Comparison of ENCODE assay signal across 20 cellular contexts in genomic region chr1:36067871-36068270, GRCh38. TPM values are rescaled to one million over a fixed set of nuclear protein-coding genes. Genes with fewer than 3 reads are reported as not detected.
DNase-seq lines count a peak whose midpoint lies in the region; ATAC-seq, FAIRE-seq and TF ChIP-seq lines count a peak whose summit lies in the region.
"Had no signal": no experiment of that assay in that cellular context is flagged by ENCODE, and none has a peak within 500 bp of the region (broad histone marks: within the 10 kb centered on the region; RNA-seq: fewer than 3 reads in every experiment).

No MANE protein-coding gene starts in this region.

- DNase-seq in dorsolateral prefrontal cortex (no peak), medulla oblongata (ENCODE audit: extremely low spot score) (peak; percentile 74), substantia nigra (lab: John Stamatoyannopoulos, UW) (no peak), aorta (no peak), esophagus muscularis mucosa (ENCODE audit: extremely low spot score) (no peak)
- no peak for DNase-seq in stimulated activated CD4-positive, alpha-beta T cell treated with anti-CD3 and anti-CD28 coated beads, Interleukin-1b, Interleukin-23, amount 100 ng/mL, for 48 hours
- DNase-seq: Caco-2; CD8-positive, alpha-beta memory T cell; DMS53; GOT3; IMR-90 had no signal

- H3K27me3 ChIP-seq in dorsolateral prefrontal cortex (no peaks in the 10 kb centered on the region), aorta (ENCODE audit: control insufficient read depth in 1 of 2, insufficient read depth in 2 of 2, low read length in 1 of 2) (no peaks in the 10 kb centered on the region), esophagus muscularis mucosa (no peaks in the 10 kb centered on the region)

- H3K4me3 ChIP-seq in dorsolateral prefrontal cortex (peak overlapping the region in 1 of 59 donors; percentile 27), aorta (ENCODE audit: low read length in 2 of 2) (no peak overlapping the region), esophagus muscularis mucosa (no peak overlapping the region)
- H3K4me3 ChIP-seq: GM12878, HAP-1 had no signal

- H3K27ac ChIP-seq in dorsolateral prefrontal cortex, result peak overlapping the region in 58 of 59 donors; percentile 31 to 98 (median 87)
- H3K27ac ChIP-seq in substantia nigra (ENCODE audit: low read depth, low read length, poor library complexity, severe bottlenecking), result peak overlapping the region; percentile 87
- H3K27ac ChIP-seq in aorta (ENCODE audit: low read depth in 1 of 2, low read length in 2 of 2), result no peak overlapping the region
- H3K27ac ChIP-seq in esophagus muscularis mucosa (replicated peaks in 1 of 4), result no peak overlapping the region

- FAIRE-seq in G401.6 (lab: Jason Lieb, UNC), result peak; percentile 74
- FAIRE-seq: GM12878, GM18507, GM19239 had no signal

- no peak for TF ChIP-seq POLR2A in esophagus muscularis mucosa (IDR thresholded peaks at IDR 0.05; ENCODE audit: low read depth)

- TF ChIP-seq EP300 in esophagus muscularis mucosa (IDR thresholded peaks at IDR 0.05), result no peak

- H3K4me1 ChIP-seq in aorta (ENCODE audit: control insufficient read depth in 1 of 2, insufficient read depth in 2 of 2, low read length in 2 of 2), result no peaks in the 10 kb centered on the region
- no peaks in the 10 kb centered on the region for H3K4me1 ChIP-seq in esophagus muscularis mucosa
- H3K4me1 ChIP-seq: HAP-1 had no signal

- ATAC-seq in GM18873 (IDR thresholded peaks at IDR 0.05; ENCODE audit: low FRiP score, unreplicated experiment) (no peak), aorta (ENCODE audit: low FRiP score) (no peak)
- ATAC-seq: GM12878 had no signal

- H3K36me3 ChIP-seq in aorta (ENCODE audit: control insufficient read depth in 1 of 2, insufficient read depth in 2 of 2, low read length in 1 of 2) (no peaks in the 10 kb centered on the region), esophagus muscularis mucosa (peaks cover 0 to 9% (median 0%) of the 10 kb centered on the region in 4 donors)
- H3K36me3 ChIP-seq: HAP-1 had no signal

- intact Hi-C loops in dorsolateral prefrontal cortex (cut with DNase I), result no loop called here
- intact Hi-C loops in aorta (cut with DNase I), result no loop called here
- intact Hi-C loops in esophagus muscularis mucosa (cut with DNase I), result no loop called here

- TF ChIP-seq CTCF in dorsolateral prefrontal cortex (IDR thresholded peaks at IDR 0.05 in 54 of 56, conservative IDR thresholded peaks at IDR 0.05 in 2 of 56; ENCODE audit: low read depth in 1 of 56, partially characterized antibody in 56 of 56) (peak in 2 of 56 donors; percentile 16 to 17), esophagus muscularis mucosa (IDR thresholded peaks at IDR 0.05) (no peak)

- H3K9me3 ChIP-seq in aorta (ENCODE audit: control insufficient read depth, low read length), result no peaks in the 10 kb centered on the region
- H3K9me3 ChIP-seq in esophagus muscularis mucosa, result no peaks in the 10 kb centered on the region
- H3K9me3 ChIP-seq: Caco-2, HAP-1 had no signal

RNA-seq across cellular contexts. Expression of gene TEKT2, which starts 16.0 kb away (rescaled TPM):
- total RNA-seq in dorsolateral prefrontal cortex, result 1 to 10 TPM in 114 of 120 experiments, under 1 TPM in 6; 0.49 to 6.0 (median 2.3) TPM
- not detected for total RNA-seq in aorta
- under 1 TPM in 1 of 2 donors, not detected in 1; 0.82 TPM for polyA plus RNA-seq in aorta
- under 1 TPM in 1 of 4 donors, not detected in 3; 0.83 TPM for total RNA-seq in esophagus muscularis mucosa
- total RNA-seq: A172; Caco-2; CD8-positive, alpha-beta memory T cell; GM12878; HT-29 had no signal
- polyA plus RNA-seq: CD14-positive monocyte; CD8-positive, alpha-beta memory T cell; IMR-90 had no signal

RNA-seq across cellular contexts. Expression of gene ADPRS, which starts 20.8 kb away (rescaled TPM):
- total RNA-seq in dorsolateral prefrontal cortex (10 to 100 TPM; 14.4 to 31.1 (median 20.5) TPM), aorta (10 to 100 TPM; 15.9 to 21.2 TPM), esophagus muscularis mucosa (10 to 100 TPM; 23.3 to 45.8 (median 40.8) TPM)
- polyA plus RNA-seq in aorta, result 10 to 100 TPM; 12.9 to 20.4 TPM

RNA-seq across cellular contexts. Expression of gene COL8A2, which starts 57.2 kb away (rescaled TPM):
- 1 to 10 TPM in 92 of 120 experiments, under 1 TPM in 28; 0.33 to 4.9 (median 1.3) TPM for total RNA-seq in dorsolateral prefrontal cortex
- total RNA-seq in aorta, result 10 to 100 TPM; 37.5 to 48.5 TPM
- polyA plus RNA-seq in aorta, result 10 to 100 TPM; 17.4 to 18.4 TPM
- total RNA-seq in esophagus muscularis mucosa, result 10 to 100 TPM; 20.7 to 57.4 (median 34.7) TPM
- total RNA-seq: GM12878, HT-29 had no signal
- polyA plus RNA-seq: CD8-positive, alpha-beta memory T cell had no signal

Comparison
In these comparisons a context has a peak if more than half of its experiments do, and no peak if none do; other contexts are left out.
1. H3K27ac ChIP-seq: peak in dorsolateral prefrontal cortex (58 of 59) and substantia nigra (single experiment); none in aorta (0 of 2) and esophagus muscularis mucosa (0 of 4).